In genomic region chr2:229344151-229344551, GRCh38 we compare ENCODE assay signal across 12 cellular contexts.
DNase-seq lines count a peak whose midpoint lies in the region; ATAC-seq and TF ChIP-seq lines count a peak whose summit lies in the region.
"Had no signal": no experiment of that assay in that cellular context is flagged by ENCODE, and none has a peak within 500 bp of the region (broad histone marks: within the 10 kb centered on the region; RNA-seq: fewer than 3 reads in every experiment).

No MANE protein-coding gene starts in this region.

- dilution Hi-C loops in mammary epithelial cell (cut with HindIII; ENCODE audit: low sequenced_read_pairs) = loop anchor here (5.0 to 25.0 kb wide), 2 partner anchors 93 to 368 kb away; partner anchors contain the start of gene DNER

- H3K4me1 ChIP-seq in mammary epithelial cell (ENCODE audit: insufficient read depth, low read length) (peaks cover 12% of the 10 kb centered on the region), mesodermal cell (ENCODE audit: control insufficient read depth, insufficient read depth, low read length, poor library complexity, severe bottlenecking) (no peaks in the 10 kb centered on the region), body of pancreas (no peaks in the 10 kb centered on the region), right lobe of liver (no peaks in the 10 kb centered on the region)

- DNase-seq in DMS79 (lab: John Stamatoyannopoulos, UW) (peak; percentile 8), LHCN-M2 (ENCODE audit: low read depth) (peak; percentile 75), mammary epithelial cell (peak; percentile 65), body of pancreas (no peak), occipital lobe (lab: John Stamatoyannopoulos, UW) (no peak), right lobe of liver (no peak)
- DNase-seq: activated CD8-positive, alpha-beta T cell treated with anti-CD3 and anti-CD28 coated beads for 36 hours; GDM1; H7; NCI-H2171 had no signal

- H3K27me3 ChIP-seq in mammary epithelial cell (ENCODE audit: insufficient read depth, low read length) (no peaks in the 10 kb centered on the region), body of pancreas (no peaks in the 10 kb centered on the region), right lobe of liver (no peaks in the 10 kb centered on the region)

- ATAC-seq in body of pancreas (no peak), right lobe of liver (no peak), GM18511 (IDR thresholded peaks at IDR 0.05; ENCODE audit: unreplicated experiment) (no peak)
- ATAC-seq: activated CD8-positive, alpha-beta T cell treated with anti-CD3 and anti-CD28 coated beads for 36 hours had no signal

- no TSS peak for BruUV-seq in mammary epithelial cell (replicated peaks; lab: Mats Ljungman, UMichigan)

- CTCF ChIA-PET in mammary epithelial cell (lab: Charles Lee; ENCODE audit: low non-redundant PET) = interaction anchor here (0.6 kb wide), 1 partner anchor 243 kb away, joined by 4 read pairs; no protein-coding TSS in a partner anchor

- H3K4me3 ChIP-seq in mammary epithelial cell (replicated peaks in 1 of 3; ENCODE audit: insufficient read depth in 1 of 3, low read depth in 2 of 3, low read length in 3 of 3) (no peak overlapping the region), mesodermal cell (ENCODE audit: extremely low read depth, insufficient read depth, low read length, poor library complexity, severe bottlenecking) (no peak overlapping the region), body of pancreas (no peak overlapping the region), right lobe of liver (no peak overlapping the region)

- H4K20me1 ChIP-seq in mammary epithelial cell (ENCODE audit: insufficient read depth, low read length) = no peaks in the 10 kb centered on the region

- no peaks in the 10 kb centered on the region for H3K36me3 ChIP-seq in mammary epithelial cell (ENCODE audit: insufficient read depth, low read length)
- H3K36me3 ChIP-seq in mesodermal cell (ENCODE audit: control insufficient read depth, insufficient read depth, low read length) = no peaks in the 10 kb centered on the region
- no peaks in the 10 kb centered on the region for H3K36me3 ChIP-seq in body of pancreas (replicated peaks in 1 of 2; ENCODE audit: insufficient read depth in 1 of 2, low read depth in 2 of 2)
- H3K36me3 ChIP-seq in right lobe of liver = no peaks in the 10 kb centered on the region

- no peak overlapping the region for H3K4me2 ChIP-seq in mammary epithelial cell (ENCODE audit: insufficient read depth, low read depth, low read length)

- intact Hi-C loops in mammary epithelial cell (cut with micrococcal nuclease) (loop anchor here (5.0 kb wide), 1 partner anchor 373 kb away; no protein-coding TSS in a partner anchor), body of pancreas (cut with DNase I) (no loop called here), right lobe of liver (cut with DNase I) (no loop called here)

- H3K79me2 ChIP-seq in mammary epithelial cell (ENCODE audit: insufficient read depth, low read length) = no peaks in the 10 kb centered on the region

- no peak overlapping the region for H3K9ac ChIP-seq in mammary epithelial cell (ENCODE audit: insufficient read depth, low read length)

- no peak overlapping the region for H3K27ac ChIP-seq in mammary epithelial cell (ENCODE audit: insufficient read depth, low read depth, low read length)
- H3K27ac ChIP-seq in mesodermal cell (ENCODE audit: low read depth, low read length, severe bottlenecking) = peak overlapping the region; percentile 8
- no peak overlapping the region for H3K27ac ChIP-seq in body of pancreas
- no peak overlapping the region for H3K27ac ChIP-seq in right lobe of liver

- WGBS in mammary epithelial cell (ENCODE audit: low coverage, missing lambda C conversion rate) = 57% methylated on average over 5 of the region's 6 CpGs
- 84 to 88% methylated on average over 4 to 5 of the region's 6 CpGs for WGBS in mesodermal cell (ENCODE audit: insufficient coverage in 2 of 2), 2 experiments
- 61 to 77% methylated on average over 6 of the region's 6 CpGs for WGBS in body of pancreas, 2 donors
- WGBS in right lobe of liver (ENCODE audit: insufficient coverage, low coverage, low lambda C conversion rate, missing lambda C conversion rate) = 63% methylated on average over 6 of the region's 6 CpGs

- no peaks in the 10 kb centered on the region for H3K9me3 ChIP-seq in mammary epithelial cell (replicated peaks; ENCODE audit: insufficient read depth, low read length)
- no peaks in the 10 kb centered on the region for H3K9me3 ChIP-seq in mesodermal cell (ENCODE audit: control insufficient read depth, low read length)
- H3K9me3 ChIP-seq in body of pancreas = peaks cover 0 to 3% (median 0%) of the 10 kb centered on the region in 3 donors
- peaks cover 0 to under 1% (median 0%) of the 10 kb centered on the region in 4 donors for H3K9me3 ChIP-seq in right lobe of liver

- in situ Hi-C loops in mammary epithelial cell (cut with MboI; ENCODE audit: low sequenced_read_pairs in 2 of 2) = loop anchor here (10.0 to 25.0 kb wide), 2 partner anchors 241 to 243 kb away; no protein-coding TSS in a partner anchor

- TF ChIP-seq CTCF in mammary epithelial cell (conservative IDR thresholded peaks at IDR 0.05 in 1 of 2, IDR thresholded peaks at IDR 0.05 in 1 of 2; ENCODE audit: extremely low read depth in 1 of 2, insufficient read depth in 1 of 2, low read depth in 1 of 2, low read length in 2 of 2) (no peak), body of pancreas (IDR thresholded peaks at IDR 0.05) (no peak), right lobe of liver (IDR thresholded peaks at IDR 0.05) (no peak)

- TF ChIP-seq POLR2A in body of pancreas (IDR thresholded peaks at IDR 0.05) = no peak
- TF ChIP-seq POLR2A in right lobe of liver (IDR thresholded peaks at IDR 0.05) = no peak

- H2AFZ ChIP-seq in mammary epithelial cell (ENCODE audit: low read depth, low read length) = peak overlapping the region; percentile 55

Comparison
In these comparisons a context has a peak if more than half of its experiments do, and no peak if none do; other contexts are left out.
1. DNase-seq: peak in DMS79 (single experiment), LHCN-M2 (single experiment) and mammary epithelial cell (single experiment); none in body of pancreas (0 of 4), occipital lobe (single experiment) and right lobe of liver (0 of 3).